In genomic region chrX:110328613-110329012, GRCh38 we compare ENCODE assay signal across 8 cellular contexts. TPM values are rescaled to one million over a fixed set of nuclear protein-coding genes. Genes with fewer than 3 reads are reported as not detected.
"Had no signal": no experiment of that assay in that cellular context is flagged by ENCODE, and none has a peak within 500 bp of the region (broad histone marks: within the 10 kb centered on the region; RNA-seq: fewer than 3 reads in every experiment).

No MANE protein-coding gene starts in this region.

RNA-seq across cellular contexts. Expression of gene RTL9, which starts 30.0 kb away (rescaled TPM):
- total RNA-seq: colonic mucosa, dermis blood vessel endothelial cell, dermis microvascular lymphatic vessel endothelial cell, endothelial cell of umbilical vein, epithelial cell of proximal tubule, esophagus mucosa, esophagus squamous epithelium, glomerular endothelial cell had no signal
- polyA plus RNA-seq: endothelial cell of umbilical vein had no signal
